Comparison of ENCODE assay signal across 9 cellular contexts in the genomic region with DNA sequence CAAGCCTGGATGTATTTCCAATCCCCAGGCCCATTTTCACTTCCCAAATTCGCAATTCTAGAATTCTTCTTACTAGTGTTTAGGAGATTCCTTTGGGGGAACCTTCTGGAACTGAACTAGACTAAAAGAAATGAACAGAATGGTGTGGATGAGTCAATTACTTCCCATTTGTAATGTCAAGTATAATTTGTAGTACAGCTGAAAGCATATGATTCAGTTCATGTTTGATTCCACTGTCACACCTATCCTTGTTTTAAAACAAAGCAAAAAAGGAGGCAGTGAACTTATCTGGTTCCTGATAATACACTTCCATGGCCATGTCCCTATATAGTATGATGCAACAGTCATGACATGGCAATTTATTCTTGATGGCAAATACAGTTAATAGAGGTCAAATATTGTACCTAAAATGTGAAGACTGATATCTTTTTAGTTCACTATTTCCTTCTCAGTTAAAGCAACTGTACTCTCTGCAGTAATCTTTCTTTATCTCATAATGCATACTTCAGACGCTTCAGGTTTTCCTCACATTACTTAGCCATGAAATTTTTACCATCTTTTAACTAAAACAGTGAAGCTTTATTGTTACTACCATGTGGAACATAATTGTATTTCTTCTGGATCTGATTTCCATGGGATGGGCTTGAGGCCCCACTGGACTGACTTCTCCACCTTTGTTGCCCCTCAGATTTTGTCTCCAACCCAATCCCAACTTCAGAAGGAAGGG. TPM values are rescaled to one million over a fixed set of nuclear protein-coding genes. Genes with fewer than 3 reads are reported as not detected.
DNase-seq lines count a peak whose midpoint lies in the region; ATAC-seq and TF ChIP-seq lines count a peak whose summit lies in the region.
"Had no signal": no experiment of that assay in that cellular context is flagged by ENCODE, and none has a peak within 500 bp of the region (broad histone marks: within the 10 kb centered on the region; RNA-seq: fewer than 3 reads in every experiment).

No MANE protein-coding gene starts in this region.

- no peak for TF ChIP-seq EP300 in transverse colon (IDR thresholded peaks at IDR 0.05; ENCODE audit: low read depth)

- intact Hi-C loops in left ventricle myocardium superior (cut with micrococcal nuclease): no loop called here
- intact Hi-C loops in right lobe of liver (cut with DNase I): loop anchor here in 1 of 2 donors (10.0 kb wide), 1 partner anchor 78 kb away; no protein-coding TSS in a partner anchor
- intact Hi-C loops in transverse colon (cut with DNase I; ENCODE audit: low total_unique reads): no loop called here

- WGBS in right lobe of liver (ENCODE audit: insufficient coverage, low coverage, low lambda C conversion rate, missing lambda C conversion rate): 26% methylated on average over 2 of the region's 2 CpGs
- 72 to 73% methylated on average over 2 of the region's 2 CpGs for WGBS in transverse colon (ENCODE audit: low coverage in 1 of 2), 2 donors

- H3K4me3 ChIP-seq in cardiac muscle cell: peak overlapping the region; percentile 71
- H3K4me3 ChIP-seq in right lobe of liver: peak overlapping the region; percentile 84 to 96 (median 95)
- H3K4me3 ChIP-seq in transverse colon: no peak overlapping the region

- peak in 1 of 2 donors; percentile 18 for DNase-seq in cardiac muscle cell (ENCODE audit: low read depth in 1 of 2, low spot score in 1 of 2)
- DNase-seq in left ventricle myocardium superior: no peak
- DNase-seq in activated naive CD8-positive, alpha-beta T cell treated with anti-CD3 and anti-CD28 coated beads, Interleukin-2, amount 50 U/mL, for 24 hours: no peak
- no peak for DNase-seq in right lobe of liver
- no peak for DNase-seq in transverse colon
- no peak for DNase-seq in activated CD4-positive, CD25-positive, alpha-beta regulatory T cell (lab: John Stamatoyannopoulos, UW)
- DNase-seq: NCI-H2227 treated with DMSO at 0.1 percent for 48 hours had no signal

- TF ChIP-seq POLR2A in right lobe of liver (IDR thresholded peaks at IDR 0.05) (no peak), transverse colon (IDR thresholded peaks at IDR 0.05) (no peak)

- ATAC-seq in left ventricle myocardium superior (no peak), right lobe of liver (no peak), GM18873 (IDR thresholded peaks at IDR 0.05; ENCODE audit: low FRiP score, unreplicated experiment) (no peak), GM18907 (IDR thresholded peaks at IDR 0.05; ENCODE audit: unreplicated experiment) (no peak)
- ATAC-seq in activated naive CD8-positive, alpha-beta T cell treated with anti-CD3 and anti-CD28 coated beads, Interleukin-2, amount 50 U/mL, for 24 hours: no peak

- H3K9me3 ChIP-seq in cardiac muscle cell (ENCODE audit: low read depth) (no peaks in the 10 kb centered on the region), right lobe of liver (no peaks in the 10 kb centered on the region), transverse colon (no peaks in the 10 kb centered on the region)

- in situ Hi-C loops in transverse colon (cut with MboI; ENCODE audit: low pct_ligation_motif_present in 1 of 4, low pct_unique_long_range_greater_than_20kb in 1 of 4, low sequenced_read_pairs in 3 of 4): loop anchor here in 1 of 4 donors (25.0 kb wide), 3 partner anchors 641 to 1491 kb away; partner anchors contain the start of genes CREB1, FASTKD2 and MDH1B

- no peaks in the 10 kb centered on the region for H3K9me3 Mint-ChIP-seq in activated naive CD8-positive, alpha-beta T cell treated with anti-CD3 and anti-CD28 coated beads, Interleukin-2, amount 50 U/mL, for 24 hours

- no peaks in the 10 kb centered on the region for H3K27me3 ChIP-seq in cardiac muscle cell
- H3K27me3 ChIP-seq in right lobe of liver: no peaks in the 10 kb centered on the region
- no peaks in the 10 kb centered on the region for H3K27me3 ChIP-seq in transverse colon

- TF ChIP-seq CTCF in cardiac muscle cell (IDR thresholded peaks at IDR 0.05; ENCODE audit: low read depth, low read length) (no peak), right lobe of liver (IDR thresholded peaks at IDR 0.05) (no peak), transverse colon (IDR thresholded peaks at IDR 0.05) (no peak)

- H3K27ac ChIP-seq in cardiac muscle cell (peak overlapping the region; percentile 96), right lobe of liver (peak overlapping the region; percentile 68 to 73 (median 69)), transverse colon (peak overlapping the region; percentile 85 to 92 (median 90))

- H3K4me1 Mint-ChIP-seq in activated naive CD8-positive, alpha-beta T cell treated with anti-CD3 and anti-CD28 coated beads, Interleukin-2, amount 50 U/mL, for 24 hours: peaks cover 27% of the 10 kb centered on the region

- H3K4me3 Mint-ChIP-seq in activated naive CD8-positive, alpha-beta T cell treated with anti-CD3 and anti-CD28 coated beads, Interleukin-2, amount 50 U/mL, for 24 hours: peak overlapping the region; percentile 97

- peaks cover 15% of the 10 kb centered on the region for H3K36me3 Mint-ChIP-seq in activated naive CD8-positive, alpha-beta T cell treated with anti-CD3 and anti-CD28 coated beads, Interleukin-2, amount 50 U/mL, for 24 hours (ENCODE audit: low read depth)

- no peaks in the 10 kb centered on the region for H3K27me3 Mint-ChIP-seq in activated naive CD8-positive, alpha-beta T cell treated with anti-CD3 and anti-CD28 coated beads, Interleukin-2, amount 50 U/mL, for 24 hours

- peaks cover 23% of the 10 kb centered on the region for H3K36me3 ChIP-seq in cardiac muscle cell
- H3K36me3 ChIP-seq in right lobe of liver: peaks cover 0 to 56% (median 5%) of the 10 kb centered on the region in 4 donors
- peaks cover 0 to 30% (median 14%) of the 10 kb centered on the region in 4 donors for H3K36me3 ChIP-seq in transverse colon

- H3K4me1 ChIP-seq in cardiac muscle cell (ENCODE audit: low read depth) (peaks cover 32% of the 10 kb centered on the region), right lobe of liver (peaks cover 0 to 53% (median 22%) of the 10 kb centered on the region in 4 donors), transverse colon (peaks cover 0 to 46% (median 25%) of the 10 kb centered on the region in 4 donors)

- peak overlapping the region; percentile 25 for H3K27ac Mint-ChIP-seq in activated naive CD8-positive, alpha-beta T cell treated with anti-CD3 and anti-CD28 coated beads, Interleukin-2, amount 50 U/mL, for 24 hours

RNA-seq across cellular contexts. Expression of gene IDH1, which starts 1.9 kb away (rescaled TPM):
- total RNA-seq in cardiac muscle cell (85.4 and 138 TPM in 2 replicates), left ventricle myocardium superior (50.8 TPM), right lobe of liver (100 to 1,000 TPM; 147 to 682 (median 184) TPM), transverse colon (100 to 1,000 TPM in 3 of 4 donors, 10 to 100 TPM in 1; 47.9 to 164 (median 136) TPM)
- polyA plus RNA-seq in cardiac muscle cell: 118 and 164 TPM in 2 replicates

RNA-seq across cellular contexts. Expression of gene PIKFYVE, which starts 13.1 kb away (rescaled TPM):
- 15.3 and 24.3 TPM in 2 replicates for total RNA-seq in cardiac muscle cell
- 7.3 and 7.5 TPM in 2 replicates for polyA plus RNA-seq in cardiac muscle cell
- total RNA-seq in left ventricle myocardium superior: 16.1 TPM
- 10 to 100 TPM; 10.7 to 16.0 (median 13.2) TPM for total RNA-seq in right lobe of liver
- total RNA-seq in transverse colon: 10 to 100 TPM; 11.9 to 35.6 (median 18.0) TPM

Comparison
In these comparisons a context has a peak if more than half of its experiments do, and no peak if none do; other contexts are left out.
1. H3K4me3 ChIP-seq: peak in cardiac muscle cell (single experiment) and right lobe of liver (3 of 3); none in transverse colon (0 of 4).
2. Peak in every context shown above with its lines, with median percentiles within 50 percentile points of each other: H3K27ac ChIP-seq.